In the genomic region with DNA sequence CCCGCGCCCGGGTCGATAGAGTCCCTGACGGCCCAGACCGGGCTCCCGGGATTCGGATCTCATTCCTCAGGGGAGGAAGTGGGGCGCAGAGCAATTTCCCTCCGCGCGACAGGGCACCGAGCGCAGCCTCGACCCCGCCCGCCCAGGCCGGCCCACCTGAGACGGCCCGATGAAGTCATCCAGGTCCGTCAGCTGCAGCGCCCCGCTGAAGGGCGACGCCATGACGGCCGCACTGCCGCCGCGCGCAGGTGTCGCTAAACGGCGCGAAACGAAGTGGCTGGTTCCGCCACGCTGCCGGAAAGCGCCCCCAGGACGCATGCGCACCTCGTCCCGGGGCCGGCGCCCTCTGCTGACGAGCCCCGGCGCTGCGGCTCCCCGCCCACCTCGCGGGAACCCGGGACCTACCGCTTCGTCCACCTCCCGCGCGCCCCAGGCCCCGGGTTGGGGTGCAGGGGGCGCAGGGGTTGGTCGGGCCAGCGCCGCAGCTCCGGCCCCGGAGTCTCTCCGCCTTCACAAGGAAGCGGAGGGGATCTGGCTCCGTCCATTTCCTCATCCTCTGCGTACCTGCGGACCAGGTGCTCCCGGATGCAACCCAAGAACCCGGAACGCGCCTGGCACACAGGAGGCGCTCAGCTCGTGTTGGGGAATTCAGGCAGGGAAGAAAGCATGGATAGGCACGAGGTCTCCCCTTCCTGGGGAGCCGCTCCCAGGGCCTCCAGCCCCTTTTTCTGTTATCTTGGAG, we compare ENCODE assay signal across 1 cellular context.
A peak's percentile ranks its signal among the peaks of the same experiment; 100 is the strongest.
TF ChIP-seq lines count a peak whose summit lies in the region.

A gene (minus strand): TSS at position 234 of the 742 bp plus-strand sequence. CDS start 12 bp downstream, at position 222.

TF ChIP-seq in HEK293, 187 proteins besides CTCF, POLR2A, EP300 and RAD21 (continued from another document and continues in another):
- TF ChIP-seq, protein P1, sequence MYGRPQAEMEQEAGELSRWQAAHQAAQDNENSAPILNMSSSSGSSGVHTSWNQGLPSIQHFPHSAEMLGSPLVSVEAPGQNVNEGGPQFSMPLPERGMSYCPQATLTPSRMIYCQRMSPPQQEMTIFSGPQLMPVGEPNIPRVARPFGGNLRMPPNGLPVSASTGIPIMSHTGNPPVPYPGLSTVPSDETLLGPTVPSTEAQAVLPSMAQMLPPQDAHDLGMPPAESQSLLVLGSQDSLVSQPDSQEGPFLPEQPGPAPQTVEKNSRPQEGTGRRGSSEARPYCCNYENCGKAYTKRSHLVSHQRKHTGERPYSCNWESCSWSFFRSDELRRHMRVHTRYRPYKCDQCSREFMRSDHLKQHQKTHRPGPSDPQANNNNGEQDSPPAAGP (tag by site-specific recombination; IDR thresholded peaks at IDR 0.05) = peak; percentile 91
- TF ChIP-seq HOXD13 (CRISPR knock-in tag; IDR thresholded peaks at IDR 0.05; ENCODE audit: borderline replicate concordance) (no peak), ZNF423 (tag by site-specific recombination; IDR thresholded peaks at IDR 0.05) (no peak), ZNF626 (tag by site-specific recombination; IDR thresholded peaks at IDR 0.05) (no peak), ZNF521 (tag by site-specific recombination; IDR thresholded peaks at IDR 0.05) (no peak), FEZF1 (tag by site-specific recombination; IDR thresholded peaks at IDR 0.05) (no peak), ZNF202 (tag by site-specific recombination; IDR thresholded peaks at IDR 0.05; ENCODE audit: borderline replicate concordance) (no peak), ZNF707 (tag by site-specific recombination; IDR thresholded peaks at IDR 0.05) (no peak), ZNF184 (tag by site-specific recombination; IDR thresholded peaks at IDR 0.05) (no peak), ZNF138 (tag by site-specific recombination; IDR thresholded peaks at IDR 0.05; ENCODE audit: borderline replicate concordance) (no peak), ZEB2 (tag by site-specific recombination; IDR thresholded peaks at IDR 0.05) (peak; percentile 96), ZSCAN23 (tag by site-specific recombination; IDR thresholded peaks at IDR 0.05) (0 out of 2 replicates have a peak, but pooled peaks have one; percentile 15), ZNF596 (tag by site-specific recombination; IDR thresholded peaks at IDR 0.05) (no peak), OSR2 (tag by site-specific recombination; IDR thresholded peaks at IDR 0.05) (no peak; the same call in 1 of the 2 replicates), GLIS2 (tag by site-specific recombination; IDR thresholded peaks at IDR 0.05) (peak; percentile 67; the same call in 1 of the 2 replicates), TCF7L2 (IDR thresholded peaks at IDR 0.05; ENCODE audit: borderline replicate concordance, low read depth, low read length) (no peak), ZNF214 (tag by site-specific recombination; IDR thresholded peaks at IDR 0.05; ENCODE audit: borderline replicate concordance) (no peak), HOXC10 (CRISPR knock-in tag; IDR thresholded peaks at IDR 0.05) (no peak), ZNF146 (tag by site-specific recombination; IDR thresholded peaks at IDR 0.05) (peak; percentile 59), SALL2 (tag by site-specific recombination; IDR thresholded peaks at IDR 0.05; ENCODE audit: borderline replicate concordance) (peak; percentile 58; the same call in 1 of the 2 replicates), ZNF677 (tag by site-specific recombination; IDR thresholded peaks at IDR 0.05) (no peak), IKZF3 (tag by site-specific recombination; IDR thresholded peaks at IDR 0.05) (0 out of 2 replicates have a peak, but pooled peaks have one; percentile 19), ZNF529 (tag by site-specific recombination; IDR thresholded peaks at IDR 0.05; ENCODE audit: insufficient replicate concordance) (no peak), ZNF610 (tag by site-specific recombination; IDR thresholded peaks at IDR 0.05; ENCODE audit: borderline replicate concordance) (peak; percentile 73; the same call in 1 of the 2 replicates), ZNF112 (tag by site-specific recombination; IDR thresholded peaks at IDR 0.05) (no peak), ZIC2 (tag by site-specific recombination; IDR thresholded peaks at IDR 0.05) (peak; percentile 43; the same call in 1 of the 2 replicates), ZNF701 (tag by site-specific recombination; IDR thresholded peaks at IDR 0.05) (no peak), MYNN (tag by site-specific recombination; IDR thresholded peaks at IDR 0.05; ENCODE audit: borderline replicate concordance) (no peak), MZF1 (tag by site-specific recombination; IDR thresholded peaks at IDR 0.05; ENCODE audit: borderline replicate concordance) (no peak), ZNF791 (tag by site-specific recombination; IDR thresholded peaks at IDR 0.05) (no peak), ZNF132 (tag by site-specific recombination; IDR thresholded peaks at IDR 0.05; ENCODE audit: borderline replicate concordance) (no peak)
- TF ChIP-seq, protein P2, sequence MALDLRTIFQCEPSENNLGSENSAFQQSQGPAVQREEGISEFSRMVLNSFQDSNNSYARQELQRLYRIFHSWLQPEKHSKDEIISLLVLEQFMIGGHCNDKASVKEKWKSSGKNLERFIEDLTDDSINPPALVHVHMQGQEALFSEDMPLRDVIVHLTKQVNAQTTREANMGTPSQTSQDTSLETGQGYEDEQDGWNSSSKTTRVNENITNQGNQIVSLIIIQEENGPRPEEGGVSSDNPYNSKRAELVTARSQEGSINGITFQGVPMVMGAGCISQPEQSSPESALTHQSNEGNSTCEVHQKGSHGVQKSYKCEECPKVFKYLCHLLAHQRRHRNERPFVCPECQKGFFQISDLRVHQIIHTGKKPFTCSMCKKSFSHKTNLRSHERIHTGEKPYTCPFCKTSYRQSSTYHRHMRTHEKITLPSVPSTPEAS (tag by site-specific recombination; IDR thresholded peaks at IDR 0.05) = no peak
- TF ChIP-seq, protein P3, sequence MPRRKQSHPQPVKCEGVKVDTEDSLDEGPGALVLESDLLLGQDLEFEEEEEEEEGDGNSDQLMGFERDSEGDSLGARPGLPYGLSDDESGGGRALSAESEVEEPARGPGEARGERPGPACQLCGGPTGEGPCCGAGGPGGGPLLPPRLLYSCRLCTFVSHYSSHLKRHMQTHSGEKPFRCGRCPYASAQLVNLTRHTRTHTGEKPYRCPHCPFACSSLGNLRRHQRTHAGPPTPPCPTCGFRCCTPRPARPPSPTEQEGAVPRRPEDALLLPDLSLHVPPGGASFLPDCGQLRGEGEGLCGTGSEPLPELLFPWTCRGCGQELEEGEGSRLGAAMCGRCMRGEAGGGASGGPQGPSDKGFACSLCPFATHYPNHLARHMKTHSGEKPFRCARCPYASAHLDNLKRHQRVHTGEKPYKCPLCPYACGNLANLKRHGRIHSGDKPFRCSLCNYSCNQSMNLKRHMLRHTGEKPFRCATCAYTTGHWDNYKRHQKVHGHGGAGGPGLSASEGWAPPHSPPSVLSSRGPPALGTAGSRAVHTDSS (tag by site-specific recombination; IDR thresholded peaks at IDR 0.05) = no peak
- TF ChIP-seq, protein P4, sequence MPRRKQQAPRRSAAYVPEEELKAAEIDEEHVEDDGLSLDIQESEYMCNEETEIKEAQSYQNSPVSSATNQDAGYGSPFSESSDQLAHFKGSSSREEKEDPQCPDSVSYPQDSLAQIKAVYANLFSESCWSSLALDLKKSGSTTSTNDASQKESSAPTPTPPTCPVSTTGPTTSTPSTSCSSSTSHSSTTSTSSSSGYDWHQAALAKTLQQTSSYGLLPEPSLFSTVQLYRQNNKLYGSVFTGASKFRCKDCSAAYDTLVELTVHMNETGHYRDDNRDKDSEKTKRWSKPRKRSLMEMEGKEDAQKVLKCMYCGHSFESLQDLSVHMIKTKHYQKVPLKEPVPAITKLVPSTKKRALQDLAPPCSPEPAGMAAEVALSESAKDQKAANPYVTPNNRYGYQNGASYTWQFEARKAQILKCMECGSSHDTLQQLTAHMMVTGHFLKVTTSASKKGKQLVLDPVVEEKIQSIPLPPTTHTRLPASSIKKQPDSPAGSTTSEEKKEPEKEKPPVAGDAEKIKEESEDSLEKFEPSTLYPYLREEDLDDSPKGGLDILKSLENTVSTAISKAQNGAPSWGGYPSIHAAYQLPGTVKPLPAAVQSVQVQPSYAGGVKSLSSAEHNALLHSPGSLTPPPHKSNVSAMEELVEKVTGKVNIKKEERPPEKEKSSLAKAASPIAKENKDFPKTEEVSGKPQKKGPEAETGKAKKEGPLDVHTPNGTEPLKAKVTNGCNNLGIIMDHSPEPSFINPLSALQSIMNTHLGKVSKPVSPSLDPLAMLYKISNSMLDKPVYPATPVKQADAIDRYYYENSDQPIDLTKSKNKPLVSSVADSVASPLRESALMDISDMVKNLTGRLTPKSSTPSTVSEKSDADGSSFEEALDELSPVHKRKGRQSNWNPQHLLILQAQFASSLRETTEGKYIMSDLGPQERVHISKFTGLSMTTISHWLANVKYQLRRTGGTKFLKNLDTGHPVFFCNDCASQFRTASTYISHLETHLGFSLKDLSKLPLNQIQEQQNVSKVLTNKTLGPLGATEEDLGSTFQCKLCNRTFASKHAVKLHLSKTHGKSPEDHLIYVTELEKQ (tag by site-specific recombination; IDR thresholded peaks at IDR 0.05; ENCODE audit: borderline replicate concordance) = no peak
- TF ChIP-seq, protein P5, sequence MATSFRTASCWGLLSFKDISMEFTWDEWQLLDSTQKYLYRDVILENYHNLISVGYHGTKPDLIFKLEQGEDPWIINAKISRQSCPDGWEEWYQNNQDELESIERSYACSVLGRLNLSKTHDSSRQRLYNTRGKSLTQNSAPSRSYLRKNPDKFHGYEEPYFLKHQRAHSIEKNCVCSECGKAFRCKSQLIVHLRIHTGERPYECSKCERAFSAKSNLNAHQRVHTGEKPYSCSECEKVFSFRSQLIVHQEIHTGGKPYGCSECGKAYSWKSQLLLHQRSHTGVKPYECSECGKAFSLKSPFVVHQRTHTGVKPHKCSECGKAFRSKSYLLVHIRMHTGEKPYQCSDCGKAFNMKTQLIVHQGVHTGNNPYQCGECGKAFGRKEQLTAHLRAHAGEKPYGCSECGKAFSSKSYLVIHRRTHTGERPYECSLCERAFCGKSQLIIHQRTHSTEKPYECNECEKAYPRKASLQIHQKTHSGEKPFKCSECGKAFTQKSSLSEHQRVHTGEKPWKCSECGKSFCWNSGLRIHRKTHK (tag by site-specific recombination; IDR thresholded peaks at IDR 0.05) = no peak
- TF ChIP-seq, protein P6, sequence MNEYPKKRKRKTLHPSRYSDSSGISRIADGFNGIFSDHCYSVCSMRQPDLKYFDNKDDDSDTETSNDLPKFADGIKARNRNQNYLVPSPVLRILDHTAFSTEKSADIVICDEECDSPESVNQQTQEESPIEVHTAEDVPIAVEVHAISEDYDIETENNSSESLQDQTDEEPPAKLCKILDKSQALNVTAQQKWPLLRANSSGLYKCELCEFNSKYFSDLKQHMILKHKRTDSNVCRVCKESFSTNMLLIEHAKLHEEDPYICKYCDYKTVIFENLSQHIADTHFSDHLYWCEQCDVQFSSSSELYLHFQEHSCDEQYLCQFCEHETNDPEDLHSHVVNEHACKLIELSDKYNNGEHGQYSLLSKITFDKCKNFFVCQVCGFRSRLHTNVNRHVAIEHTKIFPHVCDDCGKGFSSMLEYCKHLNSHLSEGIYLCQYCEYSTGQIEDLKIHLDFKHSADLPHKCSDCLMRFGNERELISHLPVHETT (tag by site-specific recombination; IDR thresholded peaks at IDR 0.05) = peak; percentile 89
- TF ChIP-seq, protein P7, sequence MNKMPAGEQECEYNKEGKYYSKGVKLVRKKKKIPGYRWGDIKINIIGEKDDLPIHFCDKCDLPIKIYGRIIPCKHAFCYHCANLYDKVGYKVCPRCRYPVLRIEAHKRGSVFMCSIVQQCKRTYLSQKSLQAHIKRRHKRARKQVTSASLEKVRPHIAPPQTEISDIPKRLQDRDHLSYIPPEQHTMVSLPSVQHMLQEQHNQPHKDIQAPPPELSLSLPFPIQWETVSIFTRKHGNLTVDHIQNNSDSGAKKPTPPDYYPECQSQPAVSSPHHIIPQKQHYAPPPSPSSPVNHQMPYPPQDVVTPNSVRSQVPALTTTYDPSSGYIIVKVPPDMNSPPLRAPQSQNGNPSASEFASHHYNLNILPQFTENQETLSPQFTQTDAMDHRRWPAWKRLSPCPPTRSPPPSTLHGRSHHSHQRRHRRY (tag by site-specific recombination; IDR thresholded peaks at IDR 0.05) = no peak
- TF ChIP-seq, protein P8, sequence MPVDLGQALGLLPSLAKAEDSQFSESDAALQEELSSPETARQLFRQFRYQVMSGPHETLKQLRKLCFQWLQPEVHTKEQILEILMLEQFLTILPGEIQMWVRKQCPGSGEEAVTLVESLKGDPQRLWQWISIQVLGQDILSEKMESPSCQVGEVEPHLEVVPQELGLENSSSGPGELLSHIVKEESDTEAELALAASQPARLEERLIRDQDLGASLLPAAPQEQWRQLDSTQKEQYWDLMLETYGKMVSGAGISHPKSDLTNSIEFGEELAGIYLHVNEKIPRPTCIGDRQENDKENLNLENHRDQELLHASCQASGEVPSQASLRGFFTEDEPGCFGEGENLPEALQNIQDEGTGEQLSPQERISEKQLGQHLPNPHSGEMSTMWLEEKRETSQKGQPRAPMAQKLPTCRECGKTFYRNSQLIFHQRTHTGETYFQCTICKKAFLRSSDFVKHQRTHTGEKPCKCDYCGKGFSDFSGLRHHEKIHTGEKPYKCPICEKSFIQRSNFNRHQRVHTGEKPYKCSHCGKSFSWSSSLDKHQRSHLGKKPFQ (tag by site-specific recombination; IDR thresholded peaks at IDR 0.05) = no peak
- TF ChIP-seq, protein P9, sequence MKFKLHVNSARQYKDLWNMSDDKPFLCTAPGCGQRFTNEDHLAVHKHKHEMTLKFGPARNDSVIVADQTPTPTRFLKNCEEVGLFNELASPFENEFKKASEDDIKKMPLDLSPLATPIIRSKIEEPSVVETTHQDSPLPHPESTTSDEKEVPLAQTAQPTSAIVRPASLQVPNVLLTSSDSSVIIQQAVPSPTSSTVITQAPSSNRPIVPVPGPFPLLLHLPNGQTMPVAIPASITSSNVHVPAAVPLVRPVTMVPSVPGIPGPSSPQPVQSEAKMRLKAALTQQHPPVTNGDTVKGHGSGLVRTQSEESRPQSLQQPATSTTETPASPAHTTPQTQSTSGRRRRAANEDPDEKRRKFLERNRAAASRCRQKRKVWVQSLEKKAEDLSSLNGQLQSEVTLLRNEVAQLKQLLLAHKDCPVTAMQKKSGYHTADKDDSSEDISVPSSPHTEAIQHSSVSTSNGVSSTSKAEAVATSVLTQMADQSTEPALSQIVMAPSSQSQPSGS (tag by site-specific recombination; IDR thresholded peaks at IDR 0.05; ENCODE audit: low read depth) = peak; percentile 87
- TF ChIP-seq, protein P10, sequence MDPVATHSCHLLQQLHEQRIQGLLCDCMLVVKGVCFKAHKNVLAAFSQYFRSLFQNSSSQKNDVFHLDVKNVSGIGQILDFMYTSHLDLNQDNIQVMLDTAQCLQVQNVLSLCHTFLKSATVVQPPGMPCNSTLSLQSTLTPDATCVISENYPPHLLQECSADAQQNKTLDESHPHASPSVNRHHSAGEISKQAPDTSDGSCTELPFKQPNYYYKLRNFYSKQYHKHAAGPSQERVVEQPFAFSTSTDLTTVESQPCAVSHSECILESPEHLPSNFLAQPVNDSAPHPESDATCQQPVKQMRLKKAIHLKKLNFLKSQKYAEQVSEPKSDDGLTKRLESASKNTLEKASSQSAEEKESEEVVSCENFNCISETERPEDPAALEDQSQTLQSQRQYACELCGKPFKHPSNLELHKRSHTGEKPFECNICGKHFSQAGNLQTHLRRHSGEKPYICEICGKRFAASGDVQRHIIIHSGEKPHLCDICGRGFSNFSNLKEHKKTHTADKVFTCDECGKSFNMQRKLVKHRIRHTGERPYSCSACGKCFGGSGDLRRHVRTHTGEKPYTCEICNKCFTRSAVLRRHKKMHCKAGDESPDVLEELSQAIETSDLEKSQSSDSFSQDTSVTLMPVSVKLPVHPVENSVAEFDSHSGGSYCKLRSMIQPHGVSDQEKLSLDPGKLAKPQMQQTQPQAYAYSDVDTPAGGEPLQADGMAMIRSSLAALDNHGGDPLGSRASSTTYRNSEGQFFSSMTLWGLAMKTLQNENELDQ (tag by site-specific recombination; IDR thresholded peaks at IDR 0.05; ENCODE audit: low read depth) = no peak
- TF ChIP-seq, protein P11, sequence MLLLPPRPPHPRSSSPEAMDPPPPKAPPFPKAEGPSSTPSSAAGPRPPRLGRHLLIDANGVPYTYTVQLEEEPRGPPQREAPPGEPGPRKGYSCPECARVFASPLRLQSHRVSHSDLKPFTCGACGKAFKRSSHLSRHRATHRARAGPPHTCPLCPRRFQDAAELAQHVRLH (tag by site-specific recombination; IDR thresholded peaks at IDR 0.05) = peak; percentile 25; the same call in 1 of the 2 replicates
